In genomic region chr12:52023182-52023975, GRCh38 we compare ENCODE assay signal across 8 cellular contexts. TPM values are rescaled to one million over a fixed set of nuclear protein-coding genes. Genes with fewer than 3 reads are reported as not detected.
A peak's percentile ranks its signal among the peaks of the same experiment; 100 is the strongest.
DNase-seq lines count a peak whose midpoint lies in the region; ATAC-seq and TF ChIP-seq lines count a peak whose summit lies in the region.

No MANE protein-coding gene starts in this region.

- no peaks in the 10 kb centered on the region for H3K9me3 Mint-ChIP-seq in activated B cell treated with CpG ODN at 0.5 μM for 24 hours

- H3K4me1 Mint-ChIP-seq in activated B cell treated with CpG ODN at 0.5 μM for 24 hours, result peaks cover 57% of the 10 kb centered on the region

- ATAC-seq in activated B cell treated with CpG ODN at 0.5 μM for 24 hours (ENCODE audit: low read depth), result peak; percentile 63

- CTCF ChIA-PET in activated B cell treated with CpG ODN at 0.5 μM for 24 hours (lab: Charles Lee), result interaction anchor here (0.7 to 13.2 kb wide), 20 partner anchors 8 to 100 kb away, joined by 3 to 342 read pairs (median 5); partner anchors contain the start of genes ATG101, NR4A1, SMIM41 and TAMALIN

- H3K27me3 ChIP-seq in H7 (ENCODE audit: control insufficient read depth, insufficient read depth, low read length), result peaks cover 33% of the 10 kb centered on the region
- H3K27me3 ChIP-seq in kidney epithelial cell (ENCODE audit: control insufficient read depth, insufficient read depth, low read length), result no peaks in the 10 kb centered on the region

- H3K4me3 Mint-ChIP-seq in activated B cell treated with CpG ODN at 0.5 μM for 24 hours, result peak overlapping the region; percentile 81

- intact Hi-C loops in activated B cell treated with CpG ODN at 0.5 μM for 24 hours (cut with micrococcal nuclease), result loop anchor here (1.0 to 5.0 kb wide), 4 partner anchors 17 to 983 kb away; partner anchors contain the start of genes EIF4B, SLC4A8 and TAMALIN

- no peaks in the 10 kb centered on the region for H3K36me3 ChIP-seq in H7 (replicated peaks; ENCODE audit: control insufficient read depth, insufficient read depth, low read length)
- H3K36me3 ChIP-seq in kidney epithelial cell (ENCODE audit: control insufficient read depth, insufficient read depth, low read length), result no peaks in the 10 kb centered on the region

- no peak overlapping the region for H3K27ac Mint-ChIP-seq in activated B cell treated with CpG ODN at 0.5 μM for 24 hours

- TF ChIP-seq CTCF in activated B cell treated with CpG ODN at 0.5 μM for 24 hours (IDR thresholded peaks at IDR 0.05) (peak; percentile 86), kidney epithelial cell (IDR thresholded peaks at IDR 0.05; ENCODE audit: insufficient read depth, low read length, poor library complexity, severe bottlenecking) (peak; percentile 77)

- peak overlapping the region; percentile 63 for H3K27ac ChIP-seq in caudate nucleus (ENCODE audit: low read depth, low read length)

- no peaks in the 10 kb centered on the region for H3K27me3 Mint-ChIP-seq in activated B cell treated with CpG ODN at 0.5 μM for 24 hours

- DNase-seq in CMK (ENCODE audit: low read depth), result peak; percentile 73
- peak; percentile 99 for DNase-seq in H7
- DNase-seq in NCI-H2107 treated with DMSO at 0.1 percent for 48 hours (lab: John Stamatoyannopoulos, UW; ENCODE audit: unreplicated experiment), result peak; percentile 36
- peak; percentile 92 for DNase-seq in activated B cell treated with CpG ODN at 0.5 μM for 24 hours
- peak in 58 of 61 donors; percentile 27 to 90 (median 72) for DNase-seq in caudate nucleus (lab: John Stamatoyannopoulos, UW)
- DNase-seq in kidney epithelial cell (ENCODE audit: low read depth), result no peak
- peak; percentile 91 to 94 for DNase-seq in stimulated activated CD4-positive, alpha-beta T cell treated with anti-CD3 and anti-CD28 coated beads, Interleukin-15, amount 100 ng/mL, for 48 hours (ENCODE audit: low read depth in 2 of 2)
- DNase-seq in cortex of kidney (lab: John Stamatoyannopoulos, UW), result no peak

- H3K36me3 Mint-ChIP-seq in activated B cell treated with CpG ODN at 0.5 μM for 24 hours (ENCODE audit: low read depth), result no peaks in the 10 kb centered on the region

- H3K4me3 ChIP-seq in H7 (ENCODE audit: insufficient read depth, low read depth, low read length), result peak overlapping the region; percentile 53
- H3K4me3 ChIP-seq in kidney epithelial cell (ENCODE audit: low read depth, low read length), result peak overlapping the region; percentile 50

- POLR2A ChIA-PET in activated B cell treated with CpG ODN at 0.5 μM for 24 hours (lab: Charles Lee), result interaction anchor here (0.7 to 7.5 kb wide), 9 partner anchors 9 to 345 kb away, joined by 3 to 217 read pairs (median 15); partner anchors contain the start of genes ATG101, NR4A1 and TAMALIN

RNA-seq across cellular contexts. Expression of gene TAMALIN, which starts 16.6 kb away (rescaled TPM):
- 2.2 and 3.6 TPM in 2 replicates for total RNA-seq in H7 (2014; rRNA removed; shearing (Covaris generic))
- 47.6 and 52.8 TPM in 2 replicates for total RNA-seq in activated B cell treated with CpG ODN at 0.5 μM for 24 hours
- 3.4 and 5.1 TPM in 2 replicates for total RNA-seq in kidney epithelial cell

RNA-seq across cellular contexts. Expression of gene NR4A1, which starts 27.9 kb away (rescaled TPM):
- total RNA-seq in H7 (2014; rRNA removed; shearing (Covaris generic)), result 11.8 and 29.6 TPM in 2 replicates
- total RNA-seq in activated B cell treated with CpG ODN at 0.5 μM for 24 hours, result 18.8 and 24.2 TPM in 2 replicates
- 9.2 and 11.2 TPM in 2 replicates for total RNA-seq in kidney epithelial cell

RNA-seq across cellular contexts. Expression of gene ATG101, which starts 46.4 kb away (rescaled TPM):
- 67.3 and 75.7 TPM in 2 replicates for total RNA-seq in H7 (2014; rRNA removed; shearing (Covaris generic))
- total RNA-seq in activated B cell treated with CpG ODN at 0.5 μM for 24 hours (25.6 and 32.5 TPM in 2 replicates), kidney epithelial cell (77.8 and 83.1 TPM in 2 replicates)

RNA-seq across cellular contexts. Expression of gene SMIM41, which starts 56.1 kb away (rescaled TPM):
- not detected in 2 replicates for total RNA-seq in H7 (2014; rRNA removed; shearing (Covaris generic))
- 0.24 TPM in 1 of 2 replicates, not detected in the other for total RNA-seq in activated B cell treated with CpG ODN at 0.5 μM for 24 hours
- 0.34 TPM in 1 of 2 replicates, not detected in the other for total RNA-seq in kidney epithelial cell

Comparison
In these comparisons a context has a peak if more than half of its experiments do, and no peak if none do; other contexts are left out.
1. DNase-seq: peak in CMK (single experiment), H7 (single experiment), NCI-H2107 treated with DMSO at 0.1 percent for 48 hours (single experiment), activated B cell treated with CpG ODN at 0.5 μM for 24 hours (single experiment), caudate nucleus (58 of 61) and stimulated activated CD4-positive, alpha-beta T cell treated with anti-CD3 and anti-CD28 coated beads, Interleukin-15, amount 100 ng/mL, for 48 hours (2 of 2); none in kidney epithelial cell (single experiment) and cortex of kidney (single experiment).